ENCODE assay signal across 13 cellular contexts in genomic region chr11:61004841-61005240, GRCh38. TPM values are rescaled to one million over a fixed set of nuclear protein-coding genes. Genes with fewer than 3 reads are reported as not detected.
A peak's percentile ranks its signal among the peaks of the same experiment; 100 is the strongest.
DNase-seq lines count a peak whose midpoint lies in the region; ATAC-seq and TF ChIP-seq lines count a peak whose summit lies in the region.
"Had no signal": no experiment of that assay in that cellular context is flagged by ENCODE, and none has a peak within 500 bp of the region (broad histone marks: within the 10 kb centered on the region; RNA-seq: fewer than 3 reads in every experiment).

No MANE protein-coding gene starts in this region.

- H3K9me3 ChIP-seq in DND-41 (ENCODE audit: insufficient read depth, low read length, severe bottlenecking) = no peaks in the 10 kb centered on the region
- H3K9me3 ChIP-seq: esophagus muscularis mucosa, vagina had no signal

- H3K27ac Mint-ChIP-seq in nephron (peak overlapping the region; percentile 93 to 95 (median 95)), HFFc6 (no peak overlapping the region)

- H3K79me2 ChIP-seq in DND-41 (ENCODE audit: insufficient read depth, low read length) = no peaks in the 10 kb centered on the region

- no peaks in the 10 kb centered on the region for H4K20me1 ChIP-seq in DND-41 (ENCODE audit: insufficient read depth, low read length)

- H3K36me3 ChIP-seq in DND-41 (ENCODE audit: insufficient read depth, low read length) = no peaks in the 10 kb centered on the region
- H3K36me3 ChIP-seq: esophagus muscularis mucosa, vagina had no signal

- no peak overlapping the region for H3K9ac ChIP-seq in DND-41 (ENCODE audit: low read depth, low read length)
- H3K9ac ChIP-seq: KMS-11 had no signal

- TF ChIP-seq CTCF in DND-41 (IDR thresholded peaks at IDR 0.05; ENCODE audit: borderline replicate concordance, extremely low read depth, low read length, poor library complexity, severe bottlenecking) = no peak
- no peak for TF ChIP-seq CTCF in nephron (IDR thresholded peaks at IDR 0.05; ENCODE audit: unreplicated experiment in 3 of 3)
- no peak for TF ChIP-seq CTCF in HFFc6 (IDR thresholded peaks at IDR 0.05)

- peaks cover 4% of the 10 kb centered on the region for H3K27me3 ChIP-seq in DND-41 (ENCODE audit: insufficient read depth, low read length, poor library complexity)
- H3K27me3 ChIP-seq: vagina had no signal

- H3K27ac ChIP-seq in DND-41 (ENCODE audit: low read length) = no peak overlapping the region
- H3K27ac ChIP-seq: esophagus muscularis mucosa, KMS-11, vagina had no signal

- H2AFZ ChIP-seq in DND-41 (ENCODE audit: low read depth, low read length) = no peak overlapping the region

- H3K27me3 Mint-ChIP-seq in nephron (ENCODE audit: low read depth) (peaks cover 37% of the 10 kb centered on the region), HFFc6 (ENCODE audit: insufficient read depth) (peaks cover 63% of the 10 kb centered on the region)

- H3K9me3 Mint-ChIP-seq in nephron (no peaks in the 10 kb centered on the region), HFFc6 (no peaks in the 10 kb centered on the region)

- peak; percentile 88 for ATAC-seq in DND-41 (ENCODE audit: insufficient read depth, low read depth)

- in situ Hi-C loops in KBM-7 (cut with MboI; ENCODE audit: low pct_unique_long_range_greater_than_20kb, low sequenced_read_pairs) = no loop called here

- no peak overlapping the region for H3K4me2 ChIP-seq in DND-41 (ENCODE audit: insufficient read depth, low read length)
- H3K4me2 ChIP-seq: KMS-11 had no signal

- peak overlapping the region; percentile 7 to 47 (median 35) for H3K4me3 Mint-ChIP-seq in nephron
- H3K4me3 Mint-ChIP-seq in HFFc6 = no peak overlapping the region

- no peak overlapping the region for H3K4me3 ChIP-seq in DND-41 (ENCODE audit: low read depth in 1 of 2, low read length in 2 of 2)
- H3K4me3 ChIP-seq: esophagus muscularis mucosa, vagina had no signal

- H3K36me3 Mint-ChIP-seq in nephron (ENCODE audit: low read depth) (no peaks in the 10 kb centered on the region), HFFc6 (ENCODE audit: low read depth) (no peaks in the 10 kb centered on the region)

- peak; percentile 50 for DNase-seq in DND-41
- peak; percentile 83 for DNase-seq in KBM-7
- peak; percentile 21 for DNase-seq in activated effector memory CD4-positive, alpha-beta T cell treated with Interleukin-2 at 50 U/mL for 16 hours
- no peak for DNase-seq in foreskin melanocyte
- DNase-seq in hippocampal formation (lab: John Stamatoyannopoulos, UW) = no peak
- DNase-seq in HFFc6 = no peak
- DNase-seq: DMS53, NCI-H526 treated with DMSO at 0.1 percent for 48 hours, occipital lobe had no signal

- no peaks in the 10 kb centered on the region for H3K4me1 ChIP-seq in DND-41 (ENCODE audit: insufficient read depth, low read length)

- H3K4me1 Mint-ChIP-seq in nephron = peaks cover 35% of the 10 kb centered on the region
- no peaks in the 10 kb centered on the region for H3K4me1 Mint-ChIP-seq in HFFc6 (ENCODE audit: low read depth)

RNA-seq across cellular contexts. Expression of gene CD6, which starts 33.4 kb away (rescaled TPM):
- total RNA-seq in HFFc6 (2021; fragmentation: NEBNext Ultra II Directional; extraction: Animal tissue kit (Norgen Biotek cat#: 25700)) = not detected

RNA-seq across cellular contexts. Expression of gene SLC15A3, which starts 52.9 kb away (rescaled TPM):
- 1 to 10 TPM; 2.7 to 6.6 (median 3.4) TPM for total RNA-seq in HFFc6 (2021; fragmentation: NEBNext Ultra II Directional; extraction: Animal tissue kit (Norgen Biotek cat#: 25700))

Comparison
In these comparisons a context has a peak if more than half of its experiments do, and no peak if none do; other contexts are left out.
1. DNase-seq: peak in DND-41 (single experiment), KBM-7 (single experiment) and activated effector memory CD4-positive, alpha-beta T cell treated with Interleukin-2 at 50 U/mL for 16 hours (single experiment); none in foreskin melanocyte (single experiment), hippocampal formation (0 of 2) and HFFc6 (single experiment).